Comparison of ENCODE assay signal across 8 cellular contexts in the genomic region with DNA sequence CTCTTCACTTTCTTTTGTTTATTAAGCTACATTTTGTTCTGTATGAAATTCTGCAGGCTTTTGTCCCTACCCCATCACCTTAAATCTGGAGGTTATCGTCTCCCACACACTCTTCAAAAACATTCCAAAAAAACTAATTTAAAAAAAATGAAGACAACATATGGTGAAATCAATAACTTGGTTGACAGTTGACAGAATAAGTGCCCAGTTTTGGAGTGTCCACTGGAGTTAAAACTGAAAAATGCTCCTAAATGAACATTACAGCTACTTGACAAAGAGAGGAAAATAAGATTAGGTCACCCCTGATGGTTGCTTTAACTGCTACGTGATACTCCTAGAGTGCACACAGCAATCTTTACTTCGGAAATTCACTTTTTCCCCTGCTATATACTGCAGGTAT. TPM values are rescaled to one million over a fixed set of nuclear protein-coding genes. Genes with fewer than 3 reads are reported as not detected.
A peak's percentile ranks its signal among the peaks of the same experiment; 100 is the strongest.
DNase-seq lines count a peak whose midpoint lies in the region; ATAC-seq, FAIRE-seq and TF ChIP-seq lines count a peak whose summit lies in the region.

No MANE protein-coding gene starts in this region.

- H3K4me2 ChIP-seq in HCT116 (ENCODE audit: low read length): peak overlapping the region; percentile 84

- H3K9me2 ChIP-seq in HCT116 (ENCODE audit: insufficient read depth): no peaks in the 10 kb centered on the region

- H4K20me1 ChIP-seq in HCT116 (ENCODE audit: insufficient read depth): no peaks in the 10 kb centered on the region

- in situ Hi-C loops in astrocyte of the cerebellum (cut with HindIII; ENCODE audit: low sequenced_read_pairs) (no loop called here), KBM-7 (cut with MboI; ENCODE audit: low pct_unique_long_range_greater_than_20kb, low sequenced_read_pairs) (no loop called here)

- H3K36me3 ChIP-seq in A673 (ENCODE audit: insufficient read depth, low read length, poor library complexity, severe bottlenecking) (no peaks in the 10 kb centered on the region), HCT116 (ENCODE audit: control insufficient read depth in 1 of 2, insufficient read depth in 2 of 2, low read length in 2 of 2) (no peaks in the 10 kb centered on the region), mucosa of stomach (ENCODE audit: control insufficient read depth, insufficient read depth, low read length) (no peaks in the 10 kb centered on the region)

- peaks cover 31% of the 10 kb centered on the region for H3K79me2 ChIP-seq in HCT116 (ENCODE audit: insufficient read depth, low read length)

- H3K9me3 ChIP-seq in A673 (ENCODE audit: low read depth, low read length, poor library complexity, severe bottlenecking): no peaks in the 10 kb centered on the region
- no peaks in the 10 kb centered on the region for H3K9me3 ChIP-seq in HCT116 (ENCODE audit: control insufficient read depth in 1 of 2, insufficient read depth in 1 of 2, low read depth in 1 of 2, low read length in 2 of 2)
- H3K9me3 ChIP-seq in mucosa of stomach (ENCODE audit: control insufficient read depth, low read length): no peaks in the 10 kb centered on the region

- intact Hi-C loops in A673 (cut with micrococcal nuclease; ENCODE audit: unreplicated experiment): loop anchor here (5.0 kb wide), 3 partner anchors 67 to 322 kb away; partner anchors contain the start of gene MMAA
- intact Hi-C loops in HCT116 (cut with micrococcal nuclease): loop anchor here (2.0 to 5.0 kb wide), 3 partner anchors 127 to 322 kb away; partner anchors contain the start of gene MMAA

- H3K27ac ChIP-seq in A673 (ENCODE audit: low read depth, low read length, poor library complexity, severe bottlenecking): no peak overlapping the region
- peak overlapping the region; percentile 92 for H3K27ac ChIP-seq in HCT116 (ENCODE audit: low read depth, low read length)

- RAD21 ChIA-PET in HCT116 (lab: Charles Lee; ENCODE audit: low non-redundant PET in 1 of 2, low total read pairs in 2 of 2, uncharacterized antibody in 2 of 2, unreplicated experiment in 2 of 2): no interaction called here

- peak overlapping the region; percentile 15 for H2AFZ ChIP-seq in HCT116 (ENCODE audit: low read depth, low read length, poor library complexity, severe bottlenecking)

- H3K4me3 ChIP-seq in A673 (ENCODE audit: low read depth, low read length, poor library complexity, severe bottlenecking) (peak overlapping the region; percentile 87), HCT116 (replicated peaks in 1 of 2; ENCODE audit: low read depth in 1 of 2, low read length in 2 of 2) (peak overlapping the region; percentile 75 to 87), astrocyte of the cerebellum (ENCODE audit: low read depth, low read length) (peak overlapping the region; percentile 76), mucosa of stomach (ENCODE audit: low read length) (no peak overlapping the region)

- peak overlapping the region; percentile 79 for H3K9ac ChIP-seq in HCT116 (ENCODE audit: low read length)
- H3K9ac ChIP-seq in mucosa of stomach (ENCODE audit: low read length): peak overlapping the region; percentile 64

- POLR2A ChIA-PET in A673 (lab: Charles Lee; ENCODE audit: low non-redundant PET) (no interaction called here), HCT116 (lab: Charles Lee) (interaction anchor here (1.4 kb wide), 1 partner anchor 131 kb away, joined by 4 read pairs; no protein-coding TSS in a partner anchor)

- CTCF ChIA-PET in A673 (lab: Charles Lee): no interaction called here
- CTCF ChIA-PET in HCT116 (lab: Charles Lee): no interaction called here

- H3K27me3 ChIP-seq in A673 (replicated peaks; ENCODE audit: insufficient read depth, low read depth, low read length, poor library complexity) (no peaks in the 10 kb centered on the region), HCT116 (ENCODE audit: insufficient read depth, low read length) (no peaks in the 10 kb centered on the region), mucosa of stomach (ENCODE audit: control insufficient read depth, insufficient read depth, low read length) (no peaks in the 10 kb centered on the region)

- TF ChIP-seq RAD21 in HCT116 (IDR thresholded peaks at IDR 0.05; ENCODE audit: low read depth): no peak

- peaks cover 27% of the 10 kb centered on the region for H3K4me1 ChIP-seq in A673 (ENCODE audit: insufficient read depth, low read length, poor library complexity, severe bottlenecking)
- peaks cover 21 to 44% of the 10 kb centered on the region in 2 experiments for H3K4me1 ChIP-seq in HCT116 (ENCODE audit: control insufficient read depth in 1 of 2, insufficient read depth in 2 of 2, low read length in 2 of 2)
- H3K4me1 ChIP-seq in mucosa of stomach (ENCODE audit: control insufficient read depth, insufficient read depth, low read length): peaks cover 15% of the 10 kb centered on the region

- no peak for FAIRE-seq in D721Med (lab: Jason Lieb, UNC)

- no peak for TF ChIP-seq POLR2A in HCT116 (IDR thresholded peaks at IDR 0.05; ENCODE audit: borderline replicate concordance, extremely low read depth, insufficient read depth, insufficient read length)

- BruUV-seq in A673 (replicated peaks; lab: Mats Ljungman, UMichigan) (no TSS peak), HCT116 (replicated peaks; lab: Mats Ljungman, UMichigan) (TSS peak; percentile 85)

- no peak for DNase-seq in A673 (ENCODE audit: low spot score)
- no peak for DNase-seq in HCT116 (ENCODE audit: low read depth, low spot score)
- no peak for DNase-seq in astrocyte of the cerebellum (ENCODE audit: low read depth)
- DNase-seq in D721Med (ENCODE audit: insufficient read length, low spot score): no peak
- DNase-seq in NCI-H146 (lab: John Stamatoyannopoulos, UW): no peak
- no peak for DNase-seq in KBM-7

- ATAC-seq in HCT116 (peak; percentile 15; the same call in 1 of the 2 replicates), GM21529 (IDR thresholded peaks at IDR 0.05; ENCODE audit: unreplicated experiment) (no peak)

- TF ChIP-seq CTCF in A673 (conservative IDR thresholded peaks at IDR 0.05; ENCODE audit: low read depth, low read length): no peak
- TF ChIP-seq CTCF in HCT116 (IDR thresholded peaks at IDR 0.05 in 2 of 3, conservative IDR thresholded peaks at IDR 0.05 in 1 of 3; ENCODE audit: borderline replicate concordance in 1 of 3, insufficient read depth in 1 of 3, low read depth in 2 of 3, low read length in 2 of 3): no peak
- TF ChIP-seq CTCF in astrocyte of the cerebellum (IDR thresholded peaks at IDR 0.05; ENCODE audit: low read depth, low read length, missing control alignments): no peak
- no peak for TF ChIP-seq CTCF in D721Med (IDR thresholded peaks at IDR 0.05; ENCODE audit: insufficient read depth, missing control alignments)

TF ChIP-seq in HCT116, 20 proteins besides CTCF, POLR2A, EP300 and RAD21:
- TF ChIP-seq SIN3A (IDR thresholded peaks at IDR 0.05; ENCODE audit: low read depth): no peak
- TF ChIP-seq ATF3 (IDR thresholded peaks at IDR 0.05): no peak
- no peak for TF ChIP-seq REST (IDR thresholded peaks at IDR 0.05; ENCODE audit: low read depth)
- TF ChIP-seq EZH2phosphoT487 (IDR thresholded peaks at IDR 0.05; ENCODE audit: borderline replicate concordance): no peak
- TF ChIP-seq YY1 (IDR thresholded peaks at IDR 0.05; ENCODE audit: extremely low read depth, insufficient replicate concordance, low read depth, low read length): no peak

RNA-seq across cellular contexts. Expression of gene ZNF827, which starts 0.6 kb away (rescaled TPM):
- total RNA-seq in A673 (2021): 18.4 and 20.0 TPM in 2 replicates
- total RNA-seq in HCT116 (2021; ENCODE audit: unreplicated experiment): 19.1 TPM
- 12.0 and 20.0 TPM in 2 replicates for polyA plus RNA-seq in HCT116 (2012)
